Comparison of ENCODE assay signal across 16 cellular contexts in the genomic region with DNA sequence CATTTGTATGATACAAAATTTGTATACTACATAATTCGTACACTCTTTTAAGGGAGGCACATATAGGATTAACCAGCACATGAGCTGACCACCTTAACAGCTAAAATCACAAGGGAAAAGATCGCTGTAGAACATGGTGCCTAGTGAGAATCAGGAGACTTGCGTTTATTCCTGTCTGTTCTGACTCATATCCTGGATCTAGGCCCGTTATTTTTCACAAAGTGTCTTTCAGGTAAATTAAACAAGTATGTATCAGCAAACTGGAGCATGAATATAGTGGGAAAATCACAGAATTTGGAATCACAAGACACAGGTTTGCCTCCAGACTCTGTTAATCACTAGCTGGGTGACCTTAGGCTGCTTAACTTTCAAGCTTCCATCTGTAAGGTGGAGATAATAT.
DNase-seq lines count a peak whose midpoint lies in the region; ATAC-seq and TF ChIP-seq lines count a peak whose summit lies in the region.
"Had no signal": no experiment of that assay in that cellular context is flagged by ENCODE, and none has a peak within 500 bp of the region (broad histone marks: within the 10 kb centered on the region; RNA-seq: fewer than 3 reads in every experiment).

No MANE protein-coding gene starts in this region.

- H3K27ac ChIP-seq in effector memory CD4-positive, alpha-beta T cell (ENCODE audit: insufficient read depth, low read length, poor library complexity, severe bottlenecking), result no peak overlapping the region
- H3K27ac ChIP-seq: HL-60 had no signal

- no peaks in the 10 kb centered on the region for H3K9me3 ChIP-seq in effector memory CD4-positive, alpha-beta T cell (ENCODE audit: control insufficient read depth, low read length)

- no peak overlapping the region for H3K4me3 ChIP-seq in choroid plexus epithelial cell (ENCODE audit: low read depth, low read length)
- H3K4me3 ChIP-seq in effector memory CD4-positive, alpha-beta T cell (ENCODE audit: insufficient read depth, low read depth, low read length, poor library complexity, severe bottlenecking), result no peak overlapping the region

- no peaks in the 10 kb centered on the region for H3K27me3 ChIP-seq in effector memory CD4-positive, alpha-beta T cell (replicated peaks; ENCODE audit: control insufficient read depth, insufficient read depth, low read length, poor library complexity, severe bottlenecking)

- DNase-seq in NCI-H226 (peak; percentile 7), choroid plexus epithelial cell (ENCODE audit: low read depth) (peak; percentile 35), inferior parietal cortex (ENCODE audit: extremely low spot score) (peak; percentile 29), NCI-H1092 treated with DMSO at 0.1 percent for 48 hours (lab: John Stamatoyannopoulos, UW) (no peak), LoVo (ENCODE audit: low spot score) (no peak)
- no peak for DNase-seq in effector memory CD4-positive, alpha-beta T cell
- DNase-seq: CD4-positive, CD25-positive, alpha-beta regulatory T cell; DMS53; H7; NCI-H1092; NCI-H1694; NCI-H2227 treated with DMSO at 0.1 percent for 48 hours; NCI-H524 treated with DMSO at 0.1 percent for 48 hours had no signal

- no peaks in the 10 kb centered on the region for H3K4me1 ChIP-seq in effector memory CD4-positive, alpha-beta T cell (ENCODE audit: control insufficient read depth, insufficient read depth, low read length, poor library complexity, severe bottlenecking)

- H3K36me3 ChIP-seq in effector memory CD4-positive, alpha-beta T cell (ENCODE audit: control insufficient read depth, insufficient read depth, low read length), result no peaks in the 10 kb centered on the region

- ATAC-seq in GM19351 (IDR thresholded peaks at IDR 0.05; ENCODE audit: unreplicated experiment), result no peak
- ATAC-seq: Panc1 had no signal

- no peak for TF ChIP-seq CTCF in choroid plexus epithelial cell (conservative IDR thresholded peaks at IDR 0.05; ENCODE audit: low read depth, low read length)

Comparison
In these comparisons a context has a peak if more than half of its experiments do, and no peak if none do; other contexts are left out.
1. DNase-seq: peak in NCI-H226 (single experiment), choroid plexus epithelial cell (single experiment) and inferior parietal cortex (single experiment); none in NCI-H1092 treated with DMSO at 0.1 percent for 48 hours (single experiment), LoVo (single experiment) and effector memory CD4-positive, alpha-beta T cell (0 of 3).